In the genomic region with DNA sequence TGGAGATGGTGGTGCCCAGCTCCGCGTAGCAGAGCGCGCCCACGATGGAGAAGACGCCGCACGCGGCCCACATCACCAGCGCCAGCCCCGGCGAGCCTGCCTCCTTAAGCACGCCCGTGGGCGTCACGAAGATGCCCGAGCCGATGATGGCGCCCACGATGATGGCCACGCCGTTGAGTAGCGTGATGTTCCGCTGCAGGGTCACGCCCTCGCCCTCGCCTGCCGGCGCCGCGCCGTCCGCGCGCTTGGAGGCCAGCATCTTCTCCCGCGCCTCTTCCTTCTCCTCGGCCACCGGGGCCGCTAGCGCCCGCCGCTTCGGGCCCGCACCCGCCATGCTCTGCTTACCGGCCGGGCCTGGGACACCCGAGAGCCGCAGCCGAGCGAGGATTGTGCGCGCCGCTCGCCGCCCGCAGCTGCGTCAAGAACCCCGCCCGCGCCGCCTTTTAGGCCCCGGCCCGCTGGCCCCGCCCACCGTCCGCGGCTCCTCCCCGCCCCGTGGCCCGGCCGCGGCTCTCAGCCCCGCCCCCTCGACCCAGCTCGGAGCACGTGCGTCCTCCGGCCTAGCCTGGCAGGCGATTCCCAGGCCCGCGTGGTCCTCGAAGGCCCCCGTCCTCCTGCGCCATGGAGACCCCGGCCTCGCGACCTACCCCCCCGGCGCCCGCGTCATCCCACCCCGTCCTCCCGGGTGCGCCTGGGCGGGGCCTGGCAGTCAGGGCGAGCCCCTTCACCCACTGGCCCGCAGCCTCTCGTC, we compare ENCODE assay signal across 8 cellular contexts. TPM values are rescaled to one million over a fixed set of nuclear protein-coding genes. Genes with fewer than 3 reads are reported as not detected.
DNase-seq lines count a peak whose midpoint lies in the region; ATAC-seq and TF ChIP-seq lines count a peak whose summit lies in the region.
"Not testable (repeated sequence)": the region's sequence is repeated elsewhere in the genome, so short reads cannot be mapped to it uniquely, and the experiment has no call there.

No MANE protein-coding gene starts in this region.

- not testable (repeated sequence) for H3K9me3 Mint-ChIP-seq in activated CD4-positive, alpha-beta memory T cell treated with anti-CD3 and anti-CD28 coated beads for 36 hours; dendritic cell treated with granulocyte-macrophage colony-stimulating factor and Interleukin-4, amounts not matched to agents 40 ng/mL and 50 ng/mL, for 4 days

- POLR2A ChIA-PET in activated CD4-positive, alpha-beta memory T cell treated with anti-CD3 and anti-CD28 coated beads for 36 hours (lab: Charles Lee), result interaction anchor here (0.9 to 2.0 kb wide), 4 partner anchors 48 to 53 kb away, joined by 3 to 10 read pairs (median 4); partner anchors contain the start of gene SPN

- peaks cover 20% of the 10 kb centered on the region for H3K4me1 Mint-ChIP-seq in activated CD4-positive, alpha-beta memory T cell treated with anti-CD3 and anti-CD28 coated beads for 36 hours (ENCODE audit: low read depth)
- H3K4me1 Mint-ChIP-seq in dendritic cell treated with granulocyte-macrophage colony-stimulating factor and Interleukin-4, amounts not matched to agents 40 ng/mL and 50 ng/mL, for 4 days (ENCODE audit: low read depth), result peaks cover 32% of the 10 kb centered on the region

- DNase-seq in AG09309 (ENCODE audit: low read depth), result not testable (repeated sequence)
- DNase-seq in HS-5 (ENCODE audit: low read depth) (peak; percentile 31), left lobe of liver (ENCODE audit: low spot score) (peak; percentile 72)
- DNase-seq in NK-92 treated with Interleukin-12 subunit alpha and Interleukin-12 subunit beta, amount 100 ng/mL, for 24 hours (lab: John Stamatoyannopoulos, UW), result peak; percentile 87
- peak; percentile 94 for DNase-seq in activated CD4-positive, alpha-beta memory T cell treated with anti-CD3 and anti-CD28 coated beads for 36 hours
- peak; percentile 83 to 93 for DNase-seq in stimulated activated CD4-positive, alpha-beta T cell treated with anti-CD3 and anti-CD28 coated beads, Interleukin-15, amount 100 ng/mL, for 48 hours (ENCODE audit: low read depth in 2 of 2)

- peak overlapping the region; percentile 64 for H3K4me3 ChIP-seq in AG09309 (ENCODE audit: control insufficient read depth, low read depth, low read length)

- CTCF ChIA-PET in activated CD4-positive, alpha-beta memory T cell treated with anti-CD3 and anti-CD28 coated beads for 36 hours (lab: Charles Lee), result not testable (repeated sequence)

- H3K4me3 Mint-ChIP-seq in activated CD4-positive, alpha-beta memory T cell treated with anti-CD3 and anti-CD28 coated beads for 36 hours, result peak overlapping the region; percentile 91
- H3K4me3 Mint-ChIP-seq in dendritic cell treated with granulocyte-macrophage colony-stimulating factor and Interleukin-4, amounts not matched to agents 40 ng/mL and 50 ng/mL, for 4 days, result peak overlapping the region; percentile 82

- H3K27ac Mint-ChIP-seq in activated CD4-positive, alpha-beta memory T cell treated with anti-CD3 and anti-CD28 coated beads for 36 hours, result peak overlapping the region; percentile 99
- H3K27ac Mint-ChIP-seq in dendritic cell treated with granulocyte-macrophage colony-stimulating factor and Interleukin-4, amounts not matched to agents 40 ng/mL and 50 ng/mL, for 4 days, result peak overlapping the region; percentile 88

- intact Hi-C loops in activated CD4-positive, alpha-beta memory T cell treated with anti-CD3 and anti-CD28 coated beads for 36 hours (cut with micrococcal nuclease), result loop anchor here (2.0 to 5.0 kb wide), 2 partner anchors 19 to 859 kb away; partner anchors contain the start of gene ITGAL
- intact Hi-C loops in dendritic cell treated with granulocyte-macrophage colony-stimulating factor and Interleukin-4, amounts not matched to agents 40 ng/mL and 50 ng/mL, for 4 days (cut with micrococcal nuclease), result not testable (repeated sequence)

- ATAC-seq in left lobe of liver, result peak; percentile 82

- not testable (repeated sequence) for TF ChIP-seq CTCF in AG09309 (IDR thresholded peaks at IDR 0.05; ENCODE audit: control insufficient read depth, insufficient read depth, low read depth, low read length, missing control alignments)

- H3K27me3 Mint-ChIP-seq in activated CD4-positive, alpha-beta memory T cell treated with anti-CD3 and anti-CD28 coated beads for 36 hours; dendritic cell treated with granulocyte-macrophage colony-stimulating factor and Interleukin-4, amounts not matched to agents 40 ng/mL and 50 ng/mL, for 4 days: not testable (repeated sequence)

- H3K36me3 Mint-ChIP-seq in activated CD4-positive, alpha-beta memory T cell treated with anti-CD3 and anti-CD28 coated beads for 36 hours, result peaks cover 16% of the 10 kb centered on the region
- H3K36me3 Mint-ChIP-seq in dendritic cell treated with granulocyte-macrophage colony-stimulating factor and Interleukin-4, amounts not matched to agents 40 ng/mL and 50 ng/mL, for 4 days (ENCODE audit: low read depth), result peaks cover 17% of the 10 kb centered on the region

- peak; percentile 96 for TF ChIP-seq POLR2A in GM19099 (IDR thresholded peaks at IDR 0.05; ENCODE audit: extremely low read depth, insufficient read length, low read depth)

RNA-seq across cellular contexts. Expression of gene SPN, which starts 49.6 kb away (rescaled TPM):
- total RNA-seq in activated CD4-positive, alpha-beta memory T cell treated with anti-CD3 and anti-CD28 coated beads for 36 hours, result 100 to 1,000 TPM; 109 to 114 TPM
- 1.3 TPM for total RNA-seq in left lobe of liver

Comparison
In these comparisons a context has a peak if more than half of its experiments do, and no peak if none do; other contexts are left out.
1. RNA of gene SPN, which starts 49.6 kb away (total RNA-seq): 109 to 114 TPM in activated CD4-positive, alpha-beta memory T cell treated with anti-CD3 and anti-CD28 coated beads for 36 hours; 1.3 TPM in left lobe of liver (single experiment); every median in the first group is over 10 times any median in the second.